In the genomic region with DNA sequence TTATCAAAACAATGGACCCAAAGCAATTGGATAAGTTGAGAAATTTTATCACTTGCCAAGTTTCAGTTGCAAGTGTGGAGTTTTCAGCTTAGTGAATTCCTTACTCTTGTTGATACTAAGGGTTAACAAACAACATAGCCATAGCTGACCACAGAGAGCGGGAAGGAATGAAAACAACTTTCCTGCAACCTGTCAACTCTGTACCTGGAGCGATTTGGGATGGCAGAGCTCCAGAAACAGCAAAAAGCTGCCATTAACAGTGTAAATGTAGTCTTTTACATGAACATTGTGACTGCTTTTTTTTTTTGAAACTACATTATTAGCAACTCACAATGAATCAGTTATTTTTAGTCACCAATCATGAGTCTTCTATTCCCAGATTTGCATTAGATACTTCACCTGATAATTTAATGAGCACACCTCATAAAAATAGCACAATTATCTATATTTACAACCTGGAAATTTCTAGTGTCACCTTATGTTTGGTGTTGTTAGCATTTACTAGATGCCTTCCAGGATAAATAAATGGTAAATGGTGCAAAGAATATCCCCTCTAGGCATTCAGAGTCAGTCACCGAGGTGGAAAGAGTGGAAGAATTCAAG, we compare ENCODE assay signal across 20 cellular contexts.
"Had no signal": no experiment of that assay in that cellular context is flagged by ENCODE, and none has a peak within 500 bp of the region (broad histone marks: within the 10 kb centered on the region; RNA-seq: fewer than 3 reads in every experiment).

No MANE protein-coding gene starts in this region.

- H3K9ac ChIP-seq: KMS-11 had no signal

- H3K36me3 ChIP-seq: SJCRH30 had no signal

- DNase-seq: Kasumi-1, MM.1S, NCI-H1105, NCI-H1417, NCI-H146, NCI-H187, NCI-H2029, NCI-H2081 treated with DMSO at 0.1 percent for 48 hours, NCI-H2171, NCI-H226, NCI-H446, NCI-H510A, NCI-H524 treated with DMSO at 0.1 percent for 48 hours, NCI-H82, Right ventricle myocardium superior, RPMI8226, SJCRH30 had no signal

- H3K27me3 ChIP-seq: SJCRH30 had no signal

- H3K4me3 ChIP-seq: K562, SJCRH30 had no signal

- H3K4me2 ChIP-seq: KMS-11 had no signal

- H3K9me3 ChIP-seq: SJCRH30 had no signal

- H3K27ac ChIP-seq: HL-60, KMS-11, SJCRH30 had no signal
